Comparison of ENCODE assay signal across 8 cellular contexts in the genomic region with DNA sequence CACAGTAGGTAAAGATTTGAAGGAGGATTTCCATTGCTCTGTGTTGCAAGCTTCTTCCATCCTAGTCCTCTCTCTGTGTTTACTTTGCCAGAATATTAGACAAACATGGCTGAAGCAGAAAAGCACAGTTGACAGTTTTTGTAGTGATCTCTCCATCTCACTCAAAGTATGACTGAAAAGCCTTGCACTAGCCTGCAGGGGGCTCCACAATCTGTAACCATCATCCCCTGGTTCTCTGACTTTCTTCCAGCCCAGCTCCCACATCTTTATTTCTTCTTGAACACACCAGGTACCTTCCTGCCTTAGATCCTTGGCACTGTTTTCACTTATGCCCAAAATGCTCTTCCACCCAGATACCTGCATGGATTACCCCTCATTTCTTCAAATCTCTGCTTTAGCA. TPM values are rescaled to one million over a fixed set of nuclear protein-coding genes. Genes with fewer than 3 reads are reported as not detected.
DNase-seq lines count a peak whose midpoint lies in the region; ATAC-seq, FAIRE-seq and TF ChIP-seq lines count a peak whose summit lies in the region.

No MANE protein-coding gene starts in this region.

- TF ChIP-seq RAD21 in A549 (conservative IDR thresholded peaks at IDR 0.05 in 1 of 2, IDR thresholded peaks at IDR 0.05 in 1 of 2) (0 out of 5 replicates have a peak, but pooled peaks of 1 of the 2 experiments have one; percentile 12), Ishikawa (IDR thresholded peaks at IDR 0.05; ENCODE audit: low read depth) (peak; percentile 64)

- no peaks in the 10 kb centered on the region for H3K9me3 ChIP-seq in A549

- CTCF ChIA-PET in A549 (lab: Yijun Ruan, JAX), result no interaction called here

- TF ChIP-seq EP300 in A549 (IDR thresholded peaks at IDR 0.05) (no peak), Ishikawa (IDR thresholded peaks at IDR 0.05; ENCODE audit: borderline replicate concordance) (no peak)

- FAIRE-seq in A549 (lab: Jason Lieb, UNC), result no peak
- no peak for FAIRE-seq in D721Med (lab: Jason Lieb, UNC)
- no peak for FAIRE-seq in HTR-8/SVneo (lab: Jason Lieb, UNC)

- ATAC-seq in A549, result peak in 1 of 2 experiments; percentile 50; a peak in 2 of 6 replicates
- ATAC-seq in GM18517 (IDR thresholded peaks at IDR 0.05; ENCODE audit: unreplicated experiment), result peak; percentile 56

- H3K4me3 Mint-ChIP-seq in activated CD4-positive, alpha-beta T cell treated with anti-CD3 and anti-CD28 coated beads, Interleukin-2, amount 10 ng/mL, durations not matched to agents 24 days and 14 days, result no peak overlapping the region
- no peak overlapping the region for H3K4me3 Mint-ChIP-seq in activated T-helper 2 cell treated with anti-CD3 and anti-CD28 coated beads, Interferon-gamma antibody, Interleukin-2, Interleukin-4, amounts not matched to agents 10 μg/mL and 5 μg/mL and 100 μg/mL, durations not matched to agents 14 hours and 24 hours and 36 hours (ENCODE audit: low read depth)

- no peak for TF ChIP-seq POLR2A in A549 (IDR thresholded peaks at IDR 0.05; ENCODE audit: low read length)

- no peaks in the 10 kb centered on the region for H3K4me1 Mint-ChIP-seq in activated CD4-positive, alpha-beta T cell treated with anti-CD3 and anti-CD28 coated beads, Interleukin-2, amount 10 ng/mL, durations not matched to agents 24 days and 14 days
- H3K4me1 Mint-ChIP-seq in activated T-helper 2 cell treated with anti-CD3 and anti-CD28 coated beads, Interferon-gamma antibody, Interleukin-2, Interleukin-4, amounts not matched to agents 10 μg/mL and 5 μg/mL and 100 μg/mL, durations not matched to agents 14 hours and 24 hours and 36 hours (ENCODE audit: low read depth), result no peaks in the 10 kb centered on the region

- H3K9me3 Mint-ChIP-seq in activated CD4-positive, alpha-beta T cell treated with anti-CD3 and anti-CD28 coated beads, Interleukin-2, amount 10 ng/mL, durations not matched to agents 24 days and 14 days, result no peaks in the 10 kb centered on the region
- H3K9me3 Mint-ChIP-seq in activated T-helper 2 cell treated with anti-CD3 and anti-CD28 coated beads, Interferon-gamma antibody, Interleukin-2, Interleukin-4, amounts not matched to agents 10 μg/mL and 5 μg/mL and 100 μg/mL, durations not matched to agents 14 hours and 24 hours and 36 hours, result no peaks in the 10 kb centered on the region

- H3K27me3 Mint-ChIP-seq in activated CD4-positive, alpha-beta T cell treated with anti-CD3 and anti-CD28 coated beads, Interleukin-2, amount 10 ng/mL, durations not matched to agents 24 days and 14 days, result peaks cover 2% of the 10 kb centered on the region
- H3K27me3 Mint-ChIP-seq in activated T-helper 2 cell treated with anti-CD3 and anti-CD28 coated beads, Interferon-gamma antibody, Interleukin-2, Interleukin-4, amounts not matched to agents 10 μg/mL and 5 μg/mL and 100 μg/mL, durations not matched to agents 14 hours and 24 hours and 36 hours (ENCODE audit: low read depth), result no peaks in the 10 kb centered on the region

- POLR2A ChIA-PET in A549 (lab: Yijun Ruan, JAX), result no interaction called here

- H3K27ac ChIP-seq in A549, result no peak overlapping the region

- intact Hi-C loops in activated CD4-positive, alpha-beta T cell treated with anti-CD3 and anti-CD28 coated beads, Interleukin-2, amount 10 ng/mL, durations not matched to agents 24 days and 14 days (cut with micrococcal nuclease), result loop anchor here (5.0 kb wide), 1 partner anchor 450 kb away; no protein-coding TSS in a partner anchor
- intact Hi-C loops in activated T-helper 2 cell treated with anti-CD3 and anti-CD28 coated beads, Interferon-gamma antibody, Interleukin-2, Interleukin-4, amounts not matched to agents 10 μg/mL and 5 μg/mL and 100 μg/mL, durations not matched to agents 14 hours and 24 hours and 36 hours (cut with micrococcal nuclease), result loop anchor here (5.0 kb wide), 1 partner anchor 450 kb away; no protein-coding TSS in a partner anchor

- TF ChIP-seq CTCF in A549 (IDR thresholded peaks at IDR 0.05), result no peak; the same call in 2 of the 3 replicates
- TF ChIP-seq CTCF in D721Med (IDR thresholded peaks at IDR 0.05; ENCODE audit: insufficient read depth, missing control alignments), result no peak

- no peak overlapping the region for H3K4me2 ChIP-seq in A549

- no peak overlapping the region for H3K4me3 ChIP-seq in A549

- H3K27ac Mint-ChIP-seq in activated CD4-positive, alpha-beta T cell treated with anti-CD3 and anti-CD28 coated beads, Interleukin-2, amount 10 ng/mL, durations not matched to agents 24 days and 14 days, result no peak overlapping the region
- H3K27ac Mint-ChIP-seq in activated T-helper 2 cell treated with anti-CD3 and anti-CD28 coated beads, Interferon-gamma antibody, Interleukin-2, Interleukin-4, amounts not matched to agents 10 μg/mL and 5 μg/mL and 100 μg/mL, durations not matched to agents 14 hours and 24 hours and 36 hours, result no peak overlapping the region

- H3K36me3 Mint-ChIP-seq in activated CD4-positive, alpha-beta T cell treated with anti-CD3 and anti-CD28 coated beads, Interleukin-2, amount 10 ng/mL, durations not matched to agents 24 days and 14 days (ENCODE audit: low read depth), result no peaks in the 10 kb centered on the region
- H3K36me3 Mint-ChIP-seq in activated T-helper 2 cell treated with anti-CD3 and anti-CD28 coated beads, Interferon-gamma antibody, Interleukin-2, Interleukin-4, amounts not matched to agents 10 μg/mL and 5 μg/mL and 100 μg/mL, durations not matched to agents 14 hours and 24 hours and 36 hours (ENCODE audit: low read depth), result no peaks in the 10 kb centered on the region

- DNase-seq in A549 (ENCODE audit: low read depth in 1 of 2, low spot score in 1 of 2), result peak; percentile 6 to 9
- peak; percentile 8 for DNase-seq in fibroblast of peridontal ligament (ENCODE audit: extremely low read depth)
- DNase-seq in D721Med (ENCODE audit: insufficient read length, low spot score), result no peak
- no peak for DNase-seq in HTR-8/SVneo (ENCODE audit: insufficient read length, low spot score)
- DNase-seq in activated CD4-positive, alpha-beta T cell treated with anti-CD3 and anti-CD28 coated beads, Interleukin-2, amount 10 ng/mL, durations not matched to agents 24 days and 14 days, result no peak
- DNase-seq in activated T-helper 2 cell treated with anti-CD3 and anti-CD28 coated beads, Interferon-gamma antibody, Interleukin-2, Interleukin-4, amounts not matched to agents 10 μg/mL and 5 μg/mL and 100 μg/mL, durations not matched to agents 14 hours and 24 hours and 36 hours (ENCODE audit: low spot score), result no peak

- H3K4me1 ChIP-seq in A549, result no peaks in the 10 kb centered on the region

TF ChIP-seq in A549, 52 proteins besides CTCF, POLR2A, EP300 and RAD21:
- no peak for TF ChIP-seq HEYL (CRISPR knock-in tag; IDR thresholded peaks at IDR 0.05)
- peak; percentile 42 for TF ChIP-seq MAFK (IDR thresholded peaks at IDR 0.05; ENCODE audit: partially characterized antibody)
- TF ChIP-seq SMC3 (IDR thresholded peaks at IDR 0.05), result no peak
- no peak for TF ChIP-seq JUNB (IDR thresholded peaks at IDR 0.05)

TF ChIP-seq in Ishikawa, 13 proteins besides CTCF, POLR2A, EP300 and RAD21 (continues in another document):
- TF ChIP-seq NFIC (IDR thresholded peaks at IDR 0.05) (no peak), MAX (IDR thresholded peaks at IDR 0.05) (no peak), CREB1 (IDR thresholded peaks at IDR 0.05; ENCODE audit: low read depth) (no peak), USF1 (IDR thresholded peaks at IDR 0.05) (no peak), FOXM1 (IDR thresholded peaks at IDR 0.05; ENCODE audit: borderline replicate concordance, low read depth) (no peak), EGR1 (IDR thresholded peaks at IDR 0.05) (no peak), ZBTB7A (IDR thresholded peaks at IDR 0.05; ENCODE audit: low read depth) (no peak), CEBPB (IDR thresholded peaks at IDR 0.05) (no peak), YY1 (IDR thresholded peaks at IDR 0.05; ENCODE audit: low read depth) (no peak), TCF12 (IDR thresholded peaks at IDR 0.05; ENCODE audit: low read depth) (no peak), TAF1 (IDR thresholded peaks at IDR 0.05; ENCODE audit: low read depth) (no peak)

RNA-seq across cellular contexts. Expression of gene HHIP, which starts 34.1 kb away (rescaled TPM):
- polyA plus RNA-seq in A549 (2011; rRNA removed), result 0.93 and 1.6 TPM in 2 replicates
- polyA plus RNA-seq in A549 (2012; cell fraction: cytosol; rRNA removed), result 0.16 and 0.30 TPM in 2 replicates
- polyA plus RNA-seq in A549 (2012; cell fraction: nucleus; rRNA removed), result 0.26 and 0.40 TPM in 2 replicates
- 0.45 to 1.2 TPM (median 1.0 TPM) in 3 replicates for polyA plus RNA-seq in A549 (2017; fragmentation: RNase III; extraction: RNeasy Plus Mini Kit Qiagen cat#74134 plus additional on column Dnase treatment)
- 0.29 and 1.8 TPM in 2 replicates for polyA minus RNA-seq in A549 (2011; rRNA and poly(A)+ RNA removed)
- not detected in 2 replicates for total RNA-seq in activated CD4-positive, alpha-beta T cell treated with anti-CD3 and anti-CD28 coated beads, Interleukin-2, amount 10 ng/mL, durations not matched to agents 24 days and 14 days
- not detected in 2 replicates for total RNA-seq in activated T-helper 2 cell treated with anti-CD3 and anti-CD28 coated beads, Interferon-gamma antibody, Interleukin-2, Interleukin-4, amounts not matched to agents 10 μg/mL and 5 μg/mL and 100 μg/mL, durations not matched to agents 14 hours and 24 hours and 36 hours

Comparison
In these comparisons a context has a peak if more than half of its experiments do, and no peak if none do; other contexts are left out.
1. DNase-seq: peak in A549 (2 of 2) and fibroblast of peridontal ligament (single experiment); none in D721Med (single experiment), HTR-8/SVneo (single experiment), activated CD4-positive, alpha-beta T cell treated with anti-CD3 and anti-CD28 coated beads, Interleukin-2, amount 10 ng/mL, durations not matched to agents 24 days and 14 days (single experiment) and activated T-helper 2 cell treated with anti-CD3 and anti-CD28 coated beads, Interferon-gamma antibody, Interleukin-2, Interleukin-4, amounts not matched to agents 10 μg/mL and 5 μg/mL and 100 μg/mL, durations not matched to agents 14 hours and 24 hours and 36 hours (single experiment).